ENCODE assay signal across 11 cellular contexts in the genomic region with DNA sequence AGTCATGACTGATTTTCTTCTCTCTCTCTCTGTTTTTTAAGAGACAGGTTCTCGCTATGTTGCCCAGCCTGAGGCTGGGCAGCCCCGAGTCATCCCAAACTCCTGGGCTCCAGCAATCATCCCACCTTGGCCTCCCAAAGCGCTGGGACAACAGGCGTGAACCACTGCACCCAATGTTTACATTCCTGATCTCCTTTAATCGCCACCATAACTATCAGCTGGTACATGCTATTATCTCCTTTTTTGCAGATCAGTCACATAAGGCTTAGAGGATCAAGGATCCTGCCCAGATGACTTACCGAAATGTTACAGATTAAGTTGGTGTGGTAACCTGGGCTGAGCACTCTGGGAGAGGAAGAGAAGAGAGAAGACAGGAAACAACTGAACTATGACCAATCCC. TPM values are rescaled to one million over a fixed set of nuclear protein-coding genes. Genes with fewer than 3 reads are reported as not detected.
DNase-seq lines count a peak whose midpoint lies in the region; ATAC-seq and TF ChIP-seq lines count a peak whose summit lies in the region.
"Had no signal": no experiment of that assay in that cellular context is flagged by ENCODE, and none has a peak within 500 bp of the region (broad histone marks: within the 10 kb centered on the region; RNA-seq: fewer than 3 reads in every experiment).

No MANE protein-coding gene starts in this region.

- no peaks in the 10 kb centered on the region for H3K36me3 Mint-ChIP-seq in T-helper 17 cell (ENCODE audit: low read depth)
- H3K36me3 Mint-ChIP-seq in type B pancreatic cell: peaks cover 41% of the 10 kb centered on the region

- H3K9me3 Mint-ChIP-seq in type B pancreatic cell: peaks cover 3% of the 10 kb centered on the region

- TF ChIP-seq CTCF in heart right ventricle (IDR thresholded peaks at IDR 0.05) (no peak), fibroblast of villous mesenchyme (IDR thresholded peaks at IDR 0.05; ENCODE audit: insufficient read depth, low read depth, low read length) (no peak), type B pancreatic cell (conservative IDR thresholded peaks at IDR 0.05) (no peak)

- H3K4me1 Mint-ChIP-seq in T-helper 17 cell (peaks cover 30% of the 10 kb centered on the region), type B pancreatic cell (ENCODE audit: unreplicated experiment) (peaks cover 23% of the 10 kb centered on the region)

- peak overlapping the region in 8 of 10 donors; percentile 95 to 100 (median 99) for H3K27ac ChIP-seq in heart right ventricle
- no peak overlapping the region for H3K27ac ChIP-seq in right cardiac atrium (ENCODE audit: low read length)
- H3K27ac ChIP-seq: HL-60 had no signal

- WGBS in heart right ventricle, 2 donors: 93 to 94% methylated on average over 6 of the region's 6 CpGs
- WGBS in right cardiac atrium: 97% methylated on average over 6 of the region's 6 CpGs

- H3K9me3 ChIP-seq in heart right ventricle (peaks cover 0 to 5% (median 0%) of the 10 kb centered on the region in 11 donors), right cardiac atrium (ENCODE audit: control insufficient read depth, low read length) (no peaks in the 10 kb centered on the region), T-helper 17 cell (ENCODE audit: control insufficient read depth, low read length, poor library complexity, severe bottlenecking) (no peaks in the 10 kb centered on the region)

- peaks cover 0 to 8% (median 0%) of the 10 kb centered on the region in 9 donors for H3K36me3 ChIP-seq in heart right ventricle

- H3K4me1 ChIP-seq in heart right ventricle: peaks cover 0 to 57% (median 41%) of the 10 kb centered on the region in 9 donors
- peaks cover 8% of the 10 kb centered on the region for H3K4me1 ChIP-seq in right cardiac atrium (ENCODE audit: control insufficient read depth, insufficient read depth, low read length)

- H3K27me3 ChIP-seq in heart right ventricle (no peaks in the 10 kb centered on the region), right cardiac atrium (ENCODE audit: control insufficient read depth, insufficient read depth) (no peaks in the 10 kb centered on the region)

- intact Hi-C loops in heart right ventricle (cut with DNase I): loop anchor here in 5 of 10 donors (2.0 to 10.0 kb wide), 6 partner anchors 47 to 322 kb away; no protein-coding TSS in a partner anchor
- intact Hi-C loops in right cardiac atrium (cut with DNase I): no loop called here

- H3K4me3 Mint-ChIP-seq in T-helper 17 cell: peak overlapping the region; percentile 90
- peak overlapping the region; percentile 92 for H3K4me3 Mint-ChIP-seq in type B pancreatic cell

- H3K27ac Mint-ChIP-seq in T-helper 17 cell (peak overlapping the region; percentile 91), type B pancreatic cell (peak overlapping the region; percentile 44)

- H3K4me3 ChIP-seq in heart right ventricle (peak overlapping the region in 5 of 10 donors; percentile 78 to 93 (median 84)), right cardiac atrium (ENCODE audit: low read length) (no peak overlapping the region), fibroblast of villous mesenchyme (ENCODE audit: low read depth, low read length) (no peak overlapping the region)

- H3K27me3 Mint-ChIP-seq in T-helper 17 cell (no peaks in the 10 kb centered on the region), type B pancreatic cell (peaks cover 3% of the 10 kb centered on the region)

- DNase-seq in heart right ventricle (no peak), right cardiac atrium (no peak), T-helper 17 cell (no peak), fibroblast of villous mesenchyme (ENCODE audit: low read depth) (peak; percentile 49), type B pancreatic cell (ENCODE audit: extremely low spot score, unreplicated experiment) (no peak), HuH-7.5 (ENCODE audit: low spot score) (no peak), DMS53 (lab: John Stamatoyannopoulos, UW) (no peak), NCI-H1417 treated with DMSO at 0.1 percent for 48 hours (lab: John Stamatoyannopoulos, UW) (no peak)
- DNase-seq: NCI-H2029 treated with DMSO at 0.1 percent for 48 hours, small intestine had no signal

- ATAC-seq in heart right ventricle (no peak), right cardiac atrium (no peak), T-helper 17 cell (no peak)

RNA-seq across cellular contexts. Expression of gene USP46, which starts 1.5 kb away (rescaled TPM):
- total RNA-seq in heart right ventricle: 100 to 1,000 TPM in 1 of 10 donors, 10 to 100 TPM in 9; 46.8 to 113 (median 74.8) TPM
- polyA plus RNA-seq in heart right ventricle: 10 to 100 TPM in 1 of 2 donors, 1 to 10 TPM in 1; 4.8 to 10.9 TPM
- 10 to 100 TPM; 51.1 to 63.7 (median 59.5) TPM for total RNA-seq in right cardiac atrium
- 12.6 TPM for polyA plus RNA-seq in right cardiac atrium
- 10 to 100 TPM; 22.5 to 24.0 TPM for total RNA-seq in T-helper 17 cell
- total RNA-seq in fibroblast of villous mesenchyme: 13.5 and 19.4 TPM in 2 replicates
- total RNA-seq in type B pancreatic cell (ENCODE audit: low replicate concordance): 28.6 and 53.5 TPM in 2 replicates
